ENCODE assay signal across 1 cellular context in genomic region chr1:236911047-236911446, GRCh38.
A peak's percentile ranks its signal among the peaks of the same experiment; 100 is the strongest.
DNase-seq lines count a peak whose midpoint lies in the region; ATAC-seq, FAIRE-seq and TF ChIP-seq lines count a peak whose summit lies in the region.
"Not testable (repeated sequence)": the region's sequence is repeated elsewhere in the genome, so short reads cannot be mapped to it uniquely, and the experiment has no call there.

No MANE protein-coding gene starts in this region.

- H3K9ac ChIP-seq in K562 (ENCODE audit: insufficient read depth in 1 of 2, low read depth in 2 of 2, low read length in 2 of 2), result not testable (repeated sequence)

- not testable (repeated sequence) for H3K9me3 ChIP-seq in K562 (replicated peaks; ENCODE audit: control insufficient read depth, insufficient read depth, low read depth, low read length)

- CTCF ChIA-PET in K562 (lab: Yijun Ruan, JAX; ENCODE audit: low intra/inter-chr PET ratio), result not testable (repeated sequence)

- H3K27ac ChIP-seq in K562 (ENCODE audit: extremely low read depth, low read depth, low read length), result not testable (repeated sequence)

- not testable (repeated sequence) for H3K27me3 ChIP-seq in K562 (ENCODE audit: control insufficient read depth in 2 of 2, insufficient read depth in 2 of 2, low read length in 2 of 2)

- 94% methylated on average over 7 of the region's 7 CpGs for WGBS in K562 (ENCODE audit: insufficient coverage, low coverage, missing lambda C conversion rate)

- not testable (repeated sequence) for H3K4me2 ChIP-seq in K562 (ENCODE audit: insufficient read depth, low read length)

- not testable (repeated sequence) for H3K4me3 ChIP-seq in K562

- intact Hi-C loops in K562 (cut with micrococcal nuclease), result not testable (repeated sequence)

- not testable (repeated sequence) for FAIRE-seq in K562 (lab: Jason Lieb, UNC)

- in situ Hi-C loops in K562 (cut with MboI), result not testable (repeated sequence)

- POLR2A ChIA-PET in K562 (lab: Yijun Ruan, JAX), result not testable (repeated sequence)

- not testable (repeated sequence) for TF ChIP-seq CTCF in K562 (IDR thresholded peaks at IDR 0.05 in 2 of 3, conservative IDR thresholded peaks at IDR 0.05 in 1 of 3; ENCODE audit: insufficient read depth in 2 of 3, low read depth in 1 of 3, low read length in 3 of 3)

- not testable (repeated sequence) for H2AFZ ChIP-seq in K562 (ENCODE audit: low read depth, low read length)

- not testable (repeated sequence) for TF ChIP-seq EP300 in K562 (IDR thresholded peaks at IDR 0.05; ENCODE audit: low read length)

- peaks cover 13 to 35% of the 10 kb centered on the region in 2 experiments for H3K4me1 ChIP-seq in K562 (replicated peaks in 1 of 2; ENCODE audit: control insufficient read depth in 2 of 2, insufficient read depth in 2 of 2, low read length in 2 of 2)

- not testable (repeated sequence) for DNase-seq in K562 (ENCODE audit: extremely low read depth in 1 of 4, low spot score in 3 of 4)

- TF ChIP-seq POLR2A in K562 (conservative IDR thresholded peaks at IDR 0.05), result not testable (repeated sequence)

- not testable (repeated sequence) for BruUV-seq in K562 (replicated peaks; lab: Mats Ljungman, UMichigan)

- H3K36me3 ChIP-seq in K562 (ENCODE audit: control insufficient read depth, insufficient read depth, low read length), result not testable (repeated sequence)

- not testable (repeated sequence) for H3K9me1 ChIP-seq in K562 (ENCODE audit: control insufficient read depth, insufficient read depth, low read length)

- H4K20me1 ChIP-seq in K562 (replicated peaks; ENCODE audit: control insufficient read depth, insufficient read depth, low read length), result not testable (repeated sequence)

- not testable (repeated sequence) for H3K79me2 ChIP-seq in K562 (ENCODE audit: control insufficient read depth, insufficient read depth, low read length)

- not testable (repeated sequence) for TF ChIP-seq RAD21 in K562 (CRISPR knock-in tag; conservative IDR thresholded peaks at IDR 0.05 in 1 of 2, IDR thresholded peaks at IDR 0.05 in 1 of 2)

- not testable (repeated sequence) for ATAC-seq in K562

TF ChIP-seq in K562, 482 proteins besides CTCF, POLR2A, EP300 and RAD21:
- peak; percentile 71 for TF ChIP-seq C11orf30 (IDR thresholded peaks at IDR 0.05; ENCODE audit: low read depth)
- peak; percentile 76 for TF ChIP-seq ZNF316 (IDR thresholded peaks at IDR 0.05)
- TF ChIP-seq MAFG (tag; conservative IDR thresholded peaks at IDR 0.05), result peak; percentile 19; the same call in 1 of the 2 replicates
